30 cellular contexts compared by ENCODE assay signal in the genomic region with DNA sequence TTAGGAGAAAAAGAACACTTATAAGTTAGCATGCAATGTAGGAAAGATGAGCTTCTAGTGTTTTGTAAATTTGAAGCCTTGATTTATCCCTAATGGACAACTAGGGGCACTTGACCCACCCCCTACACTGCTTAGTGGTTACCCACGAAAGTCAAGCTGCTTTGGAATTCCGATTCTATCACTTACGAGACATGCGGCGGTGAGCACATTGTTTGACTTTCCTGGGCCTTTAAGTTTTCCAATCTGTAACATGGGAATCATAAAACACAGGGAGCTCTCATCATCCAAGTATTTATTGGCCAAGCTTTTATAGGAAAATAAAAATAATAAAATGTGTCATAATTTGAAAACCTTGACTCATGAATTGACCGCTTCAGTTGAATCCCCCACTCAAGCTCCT.
"Had no signal": no experiment of that assay in that cellular context is flagged by ENCODE, and none has a peak within 500 bp of the region (broad histone marks: within the 10 kb centered on the region; RNA-seq: fewer than 3 reads in every experiment).

No MANE protein-coding gene starts in this region.

- H3K27me3 ChIP-seq: left lung, pancreas, sigmoid colon, stomach, testis, thyroid gland, transverse colon, upper lobe of left lung had no signal

- H3K4me1 Mint-ChIP-seq: immature natural killer cell; naive thymus-derived CD8-positive, alpha-beta T cell; nephron had no signal

- H3K36me3 Mint-ChIP-seq: immature natural killer cell; naive thymus-derived CD8-positive, alpha-beta T cell; stimulated activated naive B cell treated with anti-CD40 and anti-IgM and Interleukin-4, amounts not matched to agents 10 μg/mL and 1 μg/mL and 100 μg/mL, for 72 hours had no signal

- H3K9me3 ChIP-seq: left lung, lower lobe of right lung, pancreas, prostate gland, sigmoid colon, stomach, testis, thyroid gland, transverse colon, upper lobe of left lung had no signal

- H3K27ac ChIP-seq: left lung, lower lobe of right lung, pancreas, prostate gland, sigmoid colon, stomach, testis, thyroid gland, transverse colon, upper lobe of left lung had no signal

- H3K4me3 Mint-ChIP-seq: immature natural killer cell; naive thymus-derived CD8-positive, alpha-beta T cell; nephron; neural crest cell; stimulated activated naive B cell treated with anti-CD40 and anti-IgM and Interleukin-4, amounts not matched to agents 10 μg/mL and 1 μg/mL and 100 μg/mL, for 72 hours had no signal

- H3K36me3 ChIP-seq: left lung, lower lobe of right lung, pancreas, prostate gland, sigmoid colon, stomach, thyroid gland, transverse colon, upper lobe of left lung had no signal

- H3K27ac Mint-ChIP-seq: immature natural killer cell; naive thymus-derived CD8-positive, alpha-beta T cell; nephron; stimulated activated naive B cell treated with anti-CD40 and anti-IgM and Interleukin-4, amounts not matched to agents 10 μg/mL and 1 μg/mL and 100 μg/mL, for 72 hours had no signal

- H3K4me3 ChIP-seq: left lung, lower lobe of right lung, pancreas, prostate gland, sigmoid colon, smooth muscle cell, stomach, testis, thyroid gland, transverse colon, upper lobe of left lung had no signal

- DNase-seq: hippocampal formation; immature natural killer cell; kidney; left colon; left lung; lower lobe of right lung; mammary epithelial cell; mesenchymal stem cell; naive thymus-derived CD8-positive, alpha-beta T cell; nucleus accumbens; pancreas; posterior cingulate gyrus; retina; right cardiac atrium; sigmoid colon; stimulated activated CD4-positive, alpha-beta T cell treated with anti-CD3 and anti-CD28 coated beads, Interleukin-1b, Interleukin-23, amount 100 ng/mL, for 48 hours; stimulated activated CD4-positive, alpha-beta T cell treated with anti-CD3 and anti-CD28 coated beads, Interleukin-2, amount 100 ng/mL, for 48 hours; stimulated activated CD4-positive, alpha-beta T cell treated with anti-CD3 and anti-CD28 coated beads, Interleukin-4, amount 100 ng/mL, for 4 hours; stimulated activated CD8-positive, alpha-beta memory T cell treated with anti-CD3 and anti-CD28 coated beads, Interleukin-4, amount 100 ng/mL, for 48 hours; stimulated activated naive B cell treated with anti-CD40 and anti-IgM and Interleukin-4, amounts not matched to agents 10 μg/mL and 1 μg/mL and 100 μg/mL, for 72 hours; stimulated activated naive CD8-positive, alpha-beta T cell treated with anti-CD3 and anti-CD28 coated beads, Interleukin-15, Interleukin-2, amounts not matched to agents 100 U/mL and 50 U/mL, for 24 hours; stomach; testis; thyroid gland; transverse colon; upper lobe of left lung had no signal

- H3K4me1 ChIP-seq: left lung, lower lobe of right lung, pancreas, prostate gland, stomach, testis, thyroid gland, upper lobe of left lung had no signal

- H3K4me2 ChIP-seq: smooth muscle cell had no signal

- H3K9me3 Mint-ChIP-seq: immature natural killer cell; nephron; stimulated activated naive B cell treated with anti-CD40 and anti-IgM and Interleukin-4, amounts not matched to agents 10 μg/mL and 1 μg/mL and 100 μg/mL, for 72 hours had no signal

- ATAC-seq: left colon; left lung; lower lobe of right lung; naive thymus-derived CD8-positive, alpha-beta T cell; pancreas; right cardiac atrium; stimulated activated naive B cell treated with anti-CD40 and anti-IgM and Interleukin-4, amounts not matched to agents 10 μg/mL and 1 μg/mL and 100 μg/mL, for 72 hours; stimulated activated naive CD8-positive, alpha-beta T cell treated with anti-CD3 and anti-CD28 coated beads, Interleukin-15, Interleukin-2, amounts not matched to agents 100 U/mL and 50 U/mL, for 24 hours had no signal
